Comparison of ENCODE assay signal across 8 cellular contexts in the genomic region with DNA sequence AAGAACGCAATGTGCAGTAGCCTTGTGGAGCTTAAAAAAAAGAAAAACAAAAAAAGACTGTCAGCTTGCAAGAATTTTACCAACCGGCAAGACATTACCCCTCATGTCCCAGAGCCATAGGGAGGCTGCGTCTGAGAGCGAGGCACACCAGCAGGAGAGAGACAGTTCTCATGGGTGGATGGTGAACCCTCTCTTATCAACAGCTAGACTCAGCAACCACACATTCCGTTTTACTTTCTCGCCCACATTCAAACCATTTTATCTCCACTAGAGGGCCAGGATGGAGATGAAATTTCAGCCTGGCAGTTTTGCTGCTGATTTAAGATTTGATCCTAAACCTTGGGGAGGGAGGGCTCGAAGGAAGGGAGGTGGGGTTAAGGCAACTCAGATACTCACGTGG.
DNase-seq lines count a peak whose midpoint lies in the region; ATAC-seq and TF ChIP-seq lines count a peak whose summit lies in the region.

No MANE protein-coding gene starts in this region.

- H3K27ac Mint-ChIP-seq in Calu3 (ENCODE audit: unreplicated experiment) (no peak overlapping the region), nephron (peak overlapping the region; percentile 6 to 69 (median 59))

- no peaks in the 10 kb centered on the region for H3K27me3 ChIP-seq in HL-60 (ENCODE audit: insufficient read depth, poor library complexity, severe bottlenecking)

- BruUV-seq in Calu3 (replicated peaks; lab: Mats Ljungman, UMichigan): no TSS peak

- H3K27ac ChIP-seq in HL-60 (replicated peaks): no peak overlapping the region
- H3K27ac ChIP-seq in VCaP: no peak overlapping the region

- H3K27me3 Mint-ChIP-seq in Calu3 (ENCODE audit: unreplicated experiment) (no peaks in the 10 kb centered on the region), nephron (ENCODE audit: low read depth) (peaks cover 3% of the 10 kb centered on the region)

- H3K4me3 Mint-ChIP-seq in Calu3 (ENCODE audit: low read depth, unreplicated experiment): no peak overlapping the region
- peak overlapping the region in 1 of 3 experiments; percentile 35 for H3K4me3 Mint-ChIP-seq in nephron

- peaks cover 30% of the 10 kb centered on the region for H3K4me1 Mint-ChIP-seq in Calu3 (ENCODE audit: low read depth, unreplicated experiment)
- peaks cover 37% of the 10 kb centered on the region for H3K4me1 Mint-ChIP-seq in nephron

- intact Hi-C loops in Calu3 (cut with micrococcal nuclease; ENCODE audit: unreplicated experiment): loop anchor here (5.0 to 10.0 kb wide), 3 partner anchors 179 to 571 kb away; partner anchors contain the start of gene ATXN1

- CTCF ChIA-PET in Calu3 (lab: Charles Lee): interaction anchor here (0.6 to 0.7 kb wide), 2 partner anchors 9 to 249 kb away, joined by 3 read pairs; no protein-coding TSS in a partner anchor

- TF ChIP-seq CTCF in Calu3 (IDR thresholded peaks at IDR 0.05; ENCODE audit: unreplicated experiment): peak; percentile 47
- peak; percentile 37 for TF ChIP-seq CTCF in HL-60 (IDR thresholded peaks at IDR 0.05; ENCODE audit: insufficient read depth, low read length)
- peak; percentile 43 for TF ChIP-seq CTCF in VCaP (conservative IDR thresholded peaks at IDR 0.05)
- peak; percentile 49 to 58 (median 51) for TF ChIP-seq CTCF in nephron (IDR thresholded peaks at IDR 0.05; ENCODE audit: unreplicated experiment in 3 of 3)

- DNase-seq in Calu3: peak; percentile 6
- peak in 1 of 2 experiments; percentile 33 for DNase-seq in HL-60 (ENCODE audit: low read depth in 1 of 2, low spot score in 1 of 2)
- DNase-seq in NCI-H2081 treated with DMSO at 0.1 percent for 48 hours (lab: John Stamatoyannopoulos, UW): no peak

- ATAC-seq in esophagus mucosa (peak; percentile 16), GM18909 (IDR thresholded peaks at IDR 0.05; ENCODE audit: poor library complexity, unreplicated experiment) (no peak), GM21529 (IDR thresholded peaks at IDR 0.05; ENCODE audit: unreplicated experiment) (no peak)

- H3K36me3 Mint-ChIP-seq in Calu3 (ENCODE audit: insufficient read depth, unreplicated experiment) (no peaks in the 10 kb centered on the region), nephron (ENCODE audit: low read depth) (peaks cover 3% of the 10 kb centered on the region)

- H3K4me3 ChIP-seq in HL-60 (replicated peaks; ENCODE audit: insufficient read depth, low read length): no peak overlapping the region

- no peaks in the 10 kb centered on the region for H3K9me3 Mint-ChIP-seq in Calu3 (ENCODE audit: low read depth, unreplicated experiment)
- no peaks in the 10 kb centered on the region for H3K9me3 Mint-ChIP-seq in nephron
